In genomic region chr6:80338201-80338836, GRCh38 we compare ENCODE assay signal across 8 cellular contexts.
A peak's percentile ranks its signal among the peaks of the same experiment; 100 is the strongest.
DNase-seq lines count a peak whose midpoint lies in the region; ATAC-seq and TF ChIP-seq lines count a peak whose summit lies in the region.

No MANE protein-coding gene starts in this region.

- no peak overlapping the region for H3K4me3 Mint-ChIP-seq in CD4-positive, alpha-beta T cell

- peak; percentile 81 for TF ChIP-seq CTCF in CD4-positive, alpha-beta T cell (IDR thresholded peaks at IDR 0.05)

- no peaks in the 10 kb centered on the region for H3K27me3 ChIP-seq in CD4-positive, alpha-beta T cell (ENCODE audit: control insufficient read depth, insufficient read depth, low read length)

- ATAC-seq in CD4-positive, alpha-beta T cell (ENCODE audit: poor library complexity): peak; percentile 68
- ATAC-seq in GM19397 (IDR thresholded peaks at IDR 0.05; ENCODE audit: unreplicated experiment) (peak; percentile 94), HG03469 (IDR thresholded peaks at IDR 0.05; ENCODE audit: unreplicated experiment) (peak; percentile 73)

- peak; percentile 38 to 70 (median 52) for DNase-seq in CD4-positive, alpha-beta T cell
- DNase-seq in SK-N-DZ (ENCODE audit: low spot score): peak; percentile 15
- peak; percentile 80 for DNase-seq in activated naive CD4-positive, alpha-beta T cell treated with anti-CD3 and anti-CD28 coated beads, Interleukin-2, amount 50 U/mL, for 16 hours
- peak; percentile 30 for DNase-seq in iPS DF 4.7 (ENCODE audit: extremely low read depth, low spot score)
- DNase-seq in stimulated activated CD4-positive, alpha-beta T cell treated with anti-CD3 and anti-CD28 coated beads, Interleukin-1b, Interleukin-23, amount 100 ng/mL, for 1 hour (ENCODE audit: low read depth in 2 of 2): peak; percentile 37 to 53
- no peak for DNase-seq in OCI-M2 (lab: John Stamatoyannopoulos, UW; ENCODE audit: unreplicated experiment)

- CTCF ChIA-PET in CD4-positive, alpha-beta T cell (lab: Charles Lee): no interaction called here

- H3K27me3 Mint-ChIP-seq in CD4-positive, alpha-beta T cell: no peaks in the 10 kb centered on the region

- no peaks in the 10 kb centered on the region for H3K36me3 Mint-ChIP-seq in CD4-positive, alpha-beta T cell (ENCODE audit: low read depth)

- no peak overlapping the region for H3K27ac Mint-ChIP-seq in CD4-positive, alpha-beta T cell

- POLR2A ChIA-PET in CD4-positive, alpha-beta T cell (lab: Charles Lee): no interaction called here

- no peak overlapping the region for H3K27ac ChIP-seq in CD4-positive, alpha-beta T cell (ENCODE audit: low read depth, low read length)

- intact Hi-C loops in CD4-positive, alpha-beta T cell (cut with DNase I, micrococcal nuclease): loop anchor here in 1 of 2 experiments (1.0 kb wide), 1 partner anchor 1415 kb away; no protein-coding TSS in a partner anchor

- no peaks in the 10 kb centered on the region for H3K9me3 Mint-ChIP-seq in CD4-positive, alpha-beta T cell

- no peaks in the 10 kb centered on the region for H3K4me1 Mint-ChIP-seq in CD4-positive, alpha-beta T cell (ENCODE audit: low read depth)

- H3K9me3 ChIP-seq in CD4-positive, alpha-beta T cell (ENCODE audit: control insufficient read depth, low read length): no peaks in the 10 kb centered on the region
